In the genomic region with DNA sequence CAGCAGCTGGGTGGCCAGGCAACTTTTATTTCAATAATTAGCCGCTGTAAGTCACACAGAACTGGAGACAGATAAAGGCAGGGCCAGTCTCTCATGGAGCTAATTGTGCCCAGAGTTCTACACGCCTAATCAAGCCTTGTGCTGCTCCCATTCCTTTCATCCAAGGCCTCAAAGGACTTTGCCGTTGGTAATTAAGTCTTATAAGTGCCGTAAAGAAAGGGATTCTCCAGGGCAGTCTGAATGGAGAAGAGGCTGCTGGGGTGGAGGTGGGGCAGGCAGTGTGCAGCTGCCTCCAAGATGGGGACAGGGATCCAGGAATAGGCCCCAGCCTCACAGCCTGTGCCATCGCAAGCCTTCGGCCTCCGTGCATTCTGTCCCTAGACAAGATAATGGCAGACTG, we compare ENCODE assay signal across 1 cellular context.
TF ChIP-seq lines count a peak whose summit lies in the region.

No MANE protein-coding gene starts in this region.

TF ChIP-seq in A549, 52 proteins besides CTCF, POLR2A, EP300 and RAD21 (continued from another document):
- TF ChIP-seq HOXB13 (CRISPR knock-in tag; IDR thresholded peaks at IDR 0.05; ENCODE audit: low read depth), result no peak
TF ChIP-seq in A549: peak in this region for 0.
